ENCODE assay signal across 10 cellular contexts in the genomic region with DNA sequence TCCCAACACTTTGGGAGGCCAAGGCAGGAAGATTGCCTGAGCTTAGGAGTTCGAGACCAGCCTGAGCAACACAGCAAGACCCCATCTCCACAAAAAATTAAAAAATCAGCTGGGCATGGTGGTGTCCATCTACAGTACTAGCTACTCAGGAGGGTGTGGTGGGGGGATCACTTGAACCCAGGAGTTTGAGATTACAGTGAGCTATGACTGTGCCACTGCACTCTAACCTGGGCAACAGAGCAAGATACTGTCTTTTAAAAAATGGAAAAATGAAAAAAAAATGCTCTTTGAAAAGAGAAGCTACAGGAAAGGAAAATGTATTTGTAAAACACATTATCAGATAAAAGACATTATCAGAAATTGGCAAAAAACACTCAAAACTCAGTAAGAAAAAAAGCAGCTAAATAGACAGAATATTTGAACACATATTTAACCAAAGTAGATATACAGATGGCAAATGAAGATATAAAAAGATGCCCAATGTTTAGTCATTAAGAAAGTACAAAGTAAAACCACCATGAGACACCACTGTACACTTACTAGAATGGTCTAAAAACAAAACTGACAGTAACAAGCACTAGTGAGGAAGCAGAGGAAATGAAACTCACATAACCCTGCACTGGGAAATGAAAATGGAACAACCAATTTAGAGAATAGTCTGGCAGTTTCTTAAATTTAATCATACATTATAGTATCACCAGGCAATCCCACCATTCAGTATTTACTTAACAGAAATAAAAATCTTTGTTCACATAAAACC. TPM values are rescaled to one million over a fixed set of nuclear protein-coding genes. Genes with fewer than 3 reads are reported as not detected.
A peak's percentile ranks its signal among the peaks of the same experiment; 100 is the strongest.
DNase-seq lines count a peak whose midpoint lies in the region; ATAC-seq, FAIRE-seq and TF ChIP-seq lines count a peak whose summit lies in the region.
"Had no signal": no experiment of that assay in that cellular context is flagged by ENCODE, and none has a peak within 500 bp of the region (broad histone marks: within the 10 kb centered on the region; RNA-seq: fewer than 3 reads in every experiment).

No MANE protein-coding gene starts in this region.

- H4K20me1 ChIP-seq in GM23338 (replicated peaks; ENCODE audit: insufficient read depth), result no peaks in the 10 kb centered on the region

- H3K27me3 ChIP-seq in GM23338 (ENCODE audit: insufficient read depth), result no peaks in the 10 kb centered on the region

- H3F3A ChIP-seq in GM23338 (replicated peaks; ENCODE audit: low read depth), result no peaks in the 10 kb centered on the region; the same call in 1 of the 2 replicates

- no peaks in the 10 kb centered on the region for H3K9me2 ChIP-seq in GM23338 (ENCODE audit: insufficient read depth)

- ATAC-seq in GM21423 (IDR thresholded peaks at IDR 0.05; ENCODE audit: unreplicated experiment), result peak; percentile 99
- peak; percentile 100 for ATAC-seq in HG03432 (IDR thresholded peaks at IDR 0.05; ENCODE audit: unreplicated experiment)
- peak; percentile 66 for ATAC-seq in effector memory CD8-positive, alpha-beta T cell (replicated peaks)
- ATAC-seq in GM23338, result no peak
- ATAC-seq: Panc1 had no signal

- H3K27ac Mint-ChIP-seq in effector memory CD8-positive, alpha-beta T cell, result peak overlapping the region; percentile 77 to 81
- no peak overlapping the region for H3K27ac Mint-ChIP-seq in GM23338

- FAIRE-seq in GM18507 (lab: Jason Lieb, UNC), result peak; percentile 92

- peaks cover 13% of the 10 kb centered on the region; the same call in 1 of the 2 replicates for H3K79me2 ChIP-seq in GM23338 (replicated peaks; ENCODE audit: insufficient read depth)

- no peak overlapping the region for H3K4me3 ChIP-seq in GM23338

- DNase-seq in GM18507 (ENCODE audit: extremely low spot score, insufficient read length, low read depth), result peak; percentile 14
- DNase-seq in effector memory CD8-positive, alpha-beta T cell, result no peak
- DNase-seq in NCI-H2081 treated with DMSO at 0.1 percent for 48 hours (lab: John Stamatoyannopoulos, UW), result no peak
- DNase-seq in DMS153 (lab: John Stamatoyannopoulos, UW), result no peak
- DNase-seq in HUDEP-2 (lab: John Stamatoyannopoulos, UW; ENCODE audit: unreplicated experiment in 76 of 76), result no peak
- no peak for DNase-seq in GM23338 (ENCODE audit: low spot score)
- DNase-seq: left cardiac atrium had no signal

- no peak overlapping the region for H3K4me3 Mint-ChIP-seq in effector memory CD8-positive, alpha-beta T cell
- H3K4me3 Mint-ChIP-seq in GM23338, result no peak overlapping the region

- no peak overlapping the region for H2AFZ ChIP-seq in GM23338

- no peak overlapping the region for H3K27ac ChIP-seq in GM23338 (ENCODE audit: low read depth)

- peaks cover 61% of the 10 kb centered on the region for H3K36me3 Mint-ChIP-seq in effector memory CD8-positive, alpha-beta T cell (ENCODE audit: insufficient read depth)
- H3K36me3 Mint-ChIP-seq in GM23338 (ENCODE audit: low read depth), result peaks cover 73% of the 10 kb centered on the region

- peaks cover 5 to 20% of the 10 kb centered on the region in 2 donors for H3K4me1 Mint-ChIP-seq in effector memory CD8-positive, alpha-beta T cell (ENCODE audit: low read depth in 2 of 2)
- peaks cover 6% of the 10 kb centered on the region for H3K4me1 Mint-ChIP-seq in GM23338

- no peaks in the 10 kb centered on the region for H3K4me1 ChIP-seq in GM23338 (ENCODE audit: insufficient read depth)

- no peaks in the 10 kb centered on the region for H3K9me3 Mint-ChIP-seq in effector memory CD8-positive, alpha-beta T cell
- no peaks in the 10 kb centered on the region for H3K9me3 Mint-ChIP-seq in GM23338

- peaks cover 77% of the 10 kb centered on the region for H3K36me3 ChIP-seq in GM23338 (ENCODE audit: insufficient read depth)

- H3K27me3 Mint-ChIP-seq in effector memory CD8-positive, alpha-beta T cell, result no peaks in the 10 kb centered on the region
- H3K27me3 Mint-ChIP-seq in GM23338 (ENCODE audit: insufficient read depth, low read depth, poor library complexity), result peaks cover 8% of the 10 kb centered on the region

- H3K4me2 ChIP-seq in GM23338, result no peak overlapping the region

- TF ChIP-seq CTCF in GM23338 (conservative IDR thresholded peaks at IDR 0.05; ENCODE audit: low read depth in 2 of 2), result no peak

TF ChIP-seq in GM23338, 12 proteins besides CTCF, POLR2A, EP300 and RAD21 (continues in another document):
- TF ChIP-seq EZH2 (IDR thresholded peaks at IDR 0.05; ENCODE audit: low read depth, unreplicated experiment), result no peak
- TF ChIP-seq, protein P1, sequence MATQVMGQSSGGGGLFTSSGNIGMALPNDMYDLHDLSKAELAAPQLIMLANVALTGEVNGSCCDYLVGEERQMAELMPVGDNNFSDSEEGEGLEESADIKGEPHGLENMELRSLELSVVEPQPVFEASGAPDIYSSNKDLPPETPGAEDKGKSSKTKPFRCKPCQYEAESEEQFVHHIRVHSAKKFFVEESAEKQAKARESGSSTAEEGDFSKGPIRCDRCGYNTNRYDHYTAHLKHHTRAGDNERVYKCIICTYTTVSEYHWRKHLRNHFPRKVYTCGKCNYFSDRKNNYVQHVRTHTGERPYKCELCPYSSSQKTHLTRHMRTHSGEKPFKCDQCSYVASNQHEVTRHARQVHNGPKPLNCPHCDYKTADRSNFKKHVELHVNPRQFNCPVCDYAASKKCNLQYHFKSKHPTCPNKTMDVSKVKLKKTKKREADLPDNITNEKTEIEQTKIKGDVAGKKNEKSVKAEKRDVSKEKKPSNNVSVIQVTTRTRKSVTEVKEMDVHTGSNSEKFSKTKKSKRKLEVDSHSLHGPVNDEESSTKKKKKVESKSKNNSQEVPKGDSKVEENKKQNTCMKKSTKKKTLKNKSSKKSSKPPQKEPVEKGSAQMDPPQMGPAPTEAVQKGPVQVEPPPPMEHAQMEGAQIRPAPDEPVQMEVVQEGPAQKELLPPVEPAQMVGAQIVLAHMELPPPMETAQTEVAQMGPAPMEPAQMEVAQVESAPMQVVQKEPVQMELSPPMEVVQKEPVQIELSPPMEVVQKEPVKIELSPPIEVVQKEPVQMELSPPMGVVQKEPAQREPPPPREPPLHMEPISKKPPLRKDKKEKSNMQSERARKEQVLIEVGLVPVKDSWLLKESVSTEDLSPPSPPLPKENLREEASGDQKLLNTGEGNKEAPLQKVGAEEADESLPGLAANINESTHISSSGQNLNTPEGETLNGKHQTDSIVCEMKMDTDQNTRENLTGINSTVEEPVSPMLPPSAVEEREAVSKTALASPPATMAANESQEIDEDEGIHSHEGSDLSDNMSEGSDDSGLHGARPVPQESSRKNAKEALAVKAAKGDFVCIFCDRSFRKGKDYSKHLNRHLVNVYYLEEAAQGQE (IDR thresholded peaks at IDR 0.05; ENCODE audit: unreplicated experiment), result no peak
- no peak for TF ChIP-seq CREB1 (CRISPR knock-in tag; IDR thresholded peaks at IDR 0.05; ENCODE audit: low read depth)
- TF ChIP-seq JUNB (IDR thresholded peaks at IDR 0.05; ENCODE audit: unreplicated experiment), result no peak
- TF ChIP-seq STAT1 (IDR thresholded peaks at IDR 0.05; ENCODE audit: unreplicated experiment), result no peak
- no peak for TF ChIP-seq ZNF331 (CRISPR knock-in tag; IDR thresholded peaks at IDR 0.05; ENCODE audit: low read depth)
- no peak for TF ChIP-seq EZH2phosphoT487 (IDR thresholded peaks at IDR 0.05; ENCODE audit: unreplicated experiment)
- no peak for TF ChIP-seq ZNF114 (CRISPR knock-in tag; IDR thresholded peaks at IDR 0.05)
- no peak for TF ChIP-seq POLR2AphosphoS5 (IDR thresholded peaks at IDR 0.05; ENCODE audit: low read depth)
- TF ChIP-seq, protein P2, sequence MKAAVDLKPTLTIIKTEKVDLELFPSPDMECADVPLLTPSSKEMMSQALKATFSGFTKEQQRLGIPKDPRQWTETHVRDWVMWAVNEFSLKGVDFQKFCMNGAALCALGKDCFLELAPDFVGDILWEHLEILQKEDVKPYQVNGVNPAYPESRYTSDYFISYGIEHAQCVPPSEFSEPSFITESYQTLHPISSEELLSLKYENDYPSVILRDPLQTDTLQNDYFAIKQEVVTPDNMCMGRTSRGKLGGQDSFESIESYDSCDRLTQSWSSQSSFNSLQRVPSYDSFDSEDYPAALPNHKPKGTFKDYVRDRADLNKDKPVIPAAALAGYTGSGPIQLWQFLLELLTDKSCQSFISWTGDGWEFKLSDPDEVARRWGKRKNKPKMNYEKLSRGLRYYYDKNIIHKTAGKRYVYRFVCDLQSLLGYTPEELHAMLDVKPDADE (IDR thresholded peaks at IDR 0.05), result no peak
- TF ChIP-seq NANOG (IDR thresholded peaks at IDR 0.05; ENCODE audit: borderline replicate concordance), result no peak

RNA-seq across cellular contexts. Expression of a gene that starts 40.5 kb away (rescaled TPM):
- total RNA-seq in GM23338 (2014; rRNA removed; shearing (Covaris generic)), result 22.7 and 22.9 TPM in 2 replicates
- polyA plus RNA-seq in GM23338 (2016; fragmentation: Nextera tagmentation; extraction: Ambion mirVana), result 37.1 and 38.3 TPM in 2 replicates
